Comparison of ENCODE assay signal across 28 cellular contexts in genomic region chr3:8366214-8366613, GRCh38.
"Had no signal": no experiment of that assay in that cellular context is flagged by ENCODE, and none has a peak within 500 bp of the region (broad histone marks: within the 10 kb centered on the region; RNA-seq: fewer than 3 reads in every experiment).

No MANE protein-coding gene starts in this region.

- H3K4me1 ChIP-seq: ascending aorta, lower lobe of right lung, prostate gland, upper lobe of left lung, vagina had no signal

- H3K36me3 Mint-ChIP-seq: activated naive CD8-positive, alpha-beta T cell treated with anti-CD3 and anti-CD28 coated beads for 36 hours; brain had no signal

- H3K4me3 Mint-ChIP-seq: activated B cell treated with CpG ODN at 0.5 μM for 24 hours; activated naive CD8-positive, alpha-beta T cell treated with anti-CD3 and anti-CD28 coated beads for 36 hours; activated T-cell treated with anti-CD3 and anti-CD28 coated beads, Interleukin-2, amount 50 U/mL, for 72 hours; effector memory CD8-positive, alpha-beta T cell; natural killer cell treated with Interleukin-12 subunit alpha and Interleukin-12 subunit beta and Interleukin-15 and Interleukin-18, amount 100 ng/mL, for 72 hours; stimulated activated naive B cell treated with anti-CD40 and anti-IgM and Interleukin-4, amounts not matched to agents 10 μg/mL and 1 μg/mL and 100 μg/mL, for 72 hours; T-helper 17 cell had no signal

- H3K36me3 ChIP-seq: adrenal gland, ascending aorta, cardiac muscle cell, heart right ventricle, lower lobe of right lung, prostate gland, right atrium auricular region, thoracic aorta, upper lobe of left lung, vagina had no signal

- H3K9me3 Mint-ChIP-seq: brain had no signal

- DNase-seq: activated B cell treated with CpG ODN at 0.5 μM for 24 hours; activated CD4-positive, alpha-beta T cell treated with anti-CD3 and anti-CD28 coated beads, Interleukin-2, amount 50 U/mL, for 4 hours; activated naive CD4-positive, alpha-beta T cell; activated naive CD8-positive, alpha-beta T cell treated with anti-CD3 and anti-CD28 coated beads for 36 hours; activated T-cell treated with anti-CD3 and anti-CD28 coated beads for 4 hours; activated T-cell treated with anti-CD3 and anti-CD28 coated beads, Interleukin-2, amount 50 U/mL, for 72 hours; adrenal gland; cerebellar nuclear complex; cortex of kidney; effector memory CD8-positive, alpha-beta T cell; heart right ventricle; lower lobe of right lung; mesendoderm; mucosa of descending colon; stimulated activated CD4-positive, alpha-beta T cell treated with anti-CD3 and anti-CD28 coated beads, Interleukin-15, amount 100 ng/mL, for 24 hours; stimulated activated CD4-positive, alpha-beta T cell treated with anti-CD3 and anti-CD28 coated beads, Interleukin-2, amount 100 ng/mL, for 24 hours; stimulated activated naive B cell treated with anti-CD40 and anti-IgM and Interleukin-4, amounts not matched to agents 10 μg/mL and 1 μg/mL and 100 μg/mL, for 72 hours; T-helper 17 cell; T1000; upper lobe of left lung had no signal

- H3K4me3 ChIP-seq: adrenal gland, ascending aorta, cardiac muscle cell, heart right ventricle, lower lobe of right lung, mucosa of descending colon, prostate gland, right atrium auricular region, thoracic aorta, upper lobe of left lung, vagina had no signal

- H3K27ac ChIP-seq: adrenal gland, ascending aorta, cardiac muscle cell, heart right ventricle, lower lobe of right lung, prostate gland, right atrium auricular region, thoracic aorta, upper lobe of left lung, vagina had no signal

- H3K27me3 ChIP-seq: adrenal gland, ascending aorta, cardiac muscle cell, heart right ventricle, right atrium auricular region, upper lobe of left lung, vagina had no signal

- H3K27me3 Mint-ChIP-seq: activated naive CD8-positive, alpha-beta T cell treated with anti-CD3 and anti-CD28 coated beads for 36 hours had no signal

- H3K9me3 ChIP-seq: adrenal gland, ascending aorta, heart right ventricle, lower lobe of right lung, mucosa of descending colon, prostate gland, right atrium auricular region, thoracic aorta, upper lobe of left lung, vagina had no signal

- H3K4me1 Mint-ChIP-seq: activated B cell treated with CpG ODN at 0.5 μM for 24 hours; activated naive CD8-positive, alpha-beta T cell treated with anti-CD3 and anti-CD28 coated beads for 36 hours; T-helper 17 cell had no signal

- H3K27ac Mint-ChIP-seq: activated B cell treated with CpG ODN at 0.5 μM for 24 hours; activated naive CD8-positive, alpha-beta T cell treated with anti-CD3 and anti-CD28 coated beads for 36 hours; activated T-cell treated with anti-CD3 and anti-CD28 coated beads, Interleukin-2, amount 50 U/mL, for 72 hours; effector memory CD8-positive, alpha-beta T cell; natural killer cell treated with Interleukin-12 subunit alpha and Interleukin-12 subunit beta and Interleukin-15 and Interleukin-18, amount 100 ng/mL, for 72 hours; stimulated activated naive B cell treated with anti-CD40 and anti-IgM and Interleukin-4, amounts not matched to agents 10 μg/mL and 1 μg/mL and 100 μg/mL, for 72 hours; T-helper 17 cell had no signal
